ENCODE assay signal across 12 cellular contexts in genomic region chr9:105242557-105242956, GRCh38. TPM values are rescaled to one million over a fixed set of nuclear protein-coding genes. Genes with fewer than 3 reads are reported as not detected.
A peak's percentile ranks its signal among the peaks of the same experiment; 100 is the strongest.
DNase-seq lines count a peak whose midpoint lies in the region; ATAC-seq and TF ChIP-seq lines count a peak whose summit lies in the region.
"Had no signal": no experiment of that assay in that cellular context is flagged by ENCODE, and none has a peak within 500 bp of the region (broad histone marks: within the 10 kb centered on the region; RNA-seq: fewer than 3 reads in every experiment).

No MANE protein-coding gene starts in this region.

- H3K9ac ChIP-seq in KMS-11 (no peak overlapping the region; the same call in 1 of the 2 replicates), iPS-20b (ENCODE audit: low read depth, low read length) (peak overlapping the region; percentile 33; the same call in 1 of the 2 replicates)

- H3K36me3 ChIP-seq in KMS-11 (ENCODE audit: insufficient read depth) (no peaks in the 10 kb centered on the region), iPS-20b (ENCODE audit: insufficient read depth, low read depth, low read length) (no peaks in the 10 kb centered on the region)

- peaks cover 29% of the 10 kb centered on the region for H3K4me1 ChIP-seq in KMS-11 (ENCODE audit: low read depth, poor library complexity, severe bottlenecking)
- H3K4me1 ChIP-seq in iPS-20b (ENCODE audit: insufficient read depth, low read length): peaks cover 45% of the 10 kb centered on the region

- H3K4me1 Mint-ChIP-seq in brain (peaks cover 50% of the 10 kb centered on the region), T-cell (peaks cover 25 to 45% (median 25%) of the 10 kb centered on the region in 3 donors)

- H3K27me3 Mint-ChIP-seq in brain (peaks cover 25% of the 10 kb centered on the region), T-cell (peaks cover 9 to 14% of the 10 kb centered on the region in 2 donors)
- H3K27me3 Mint-ChIP-seq: stimulated activated naive B cell treated with anti-CD40 and anti-IgM and Interleukin-4, amounts not matched to agents 10 μg/mL and 1 μg/mL and 100 μg/mL, for 72 hours had no signal

- peak overlapping the region; percentile 71; the same call in 1 of the 2 replicates for H2AFZ ChIP-seq in KMS-11 (ENCODE audit: low read depth)

- H3K9me3 Mint-ChIP-seq in brain (no peaks in the 10 kb centered on the region), T-cell (no peaks in the 10 kb centered on the region)
- H3K9me3 Mint-ChIP-seq: activated CD4-positive, alpha-beta memory T cell treated with anti-CD3 and anti-CD28 coated beads, Interleukin-2, amount 10 ng/mL, durations not matched to agents 7 days and 5 days; stimulated activated naive B cell treated with anti-CD40 and anti-IgM and Interleukin-4, amounts not matched to agents 10 μg/mL and 1 μg/mL and 100 μg/mL, for 72 hours had no signal

- H3K36me3 Mint-ChIP-seq in brain (no peaks in the 10 kb centered on the region), T-cell (no peaks in the 10 kb centered on the region)
- H3K36me3 Mint-ChIP-seq: stimulated activated naive B cell treated with anti-CD40 and anti-IgM and Interleukin-4, amounts not matched to agents 10 μg/mL and 1 μg/mL and 100 μg/mL, for 72 hours had no signal

- H4K20me1 ChIP-seq in KMS-11 (ENCODE audit: insufficient read depth): no peaks in the 10 kb centered on the region

- no peak for TF ChIP-seq CTCF in KMS-11 (conservative IDR thresholded peaks at IDR 0.05; ENCODE audit: low read depth, low read length)
- TF ChIP-seq CTCF in brain (conservative IDR thresholded peaks at IDR 0.05): no peak

- no peak for ATAC-seq in T-cell (replicated peaks in 1 of 4)
- ATAC-seq: stimulated activated naive B cell treated with anti-CD40 and anti-IgM and Interleukin-4, amounts not matched to agents 10 μg/mL and 1 μg/mL and 100 μg/mL, for 72 hours had no signal

- H3K4me3 Mint-ChIP-seq in brain (peak overlapping the region; percentile 31 to 84 (median 75)), T-cell (peak overlapping the region in 1 of 3 donors; percentile 39)
- H3K4me3 Mint-ChIP-seq: activated CD4-positive, alpha-beta memory T cell treated with anti-CD3 and anti-CD28 coated beads, Interleukin-2, amount 10 ng/mL, durations not matched to agents 7 days and 5 days; stimulated activated naive B cell treated with anti-CD40 and anti-IgM and Interleukin-4, amounts not matched to agents 10 μg/mL and 1 μg/mL and 100 μg/mL, for 72 hours had no signal

- peaks cover 27% of the 10 kb centered on the region for H3K79me2 ChIP-seq in KMS-11 (ENCODE audit: insufficient read depth, low read depth)

- no peaks in the 10 kb centered on the region for H3K9me3 ChIP-seq in iPS-20b (ENCODE audit: insufficient read depth, low read depth, low read length)

- H3K27me3 ChIP-seq in KMS-11 (ENCODE audit: insufficient read depth, low read depth) (no peaks in the 10 kb centered on the region), iPS-20b (ENCODE audit: insufficient read depth, low read length) (peaks cover 3% of the 10 kb centered on the region; the same call in 1 of the 2 replicates)

- CTCF ChIA-PET in T-cell (lab: Charles Lee): interaction anchor here in 1 of 2 donors (0.7 kb wide), 1 partner anchor 116 kb away, joined by 3 read pairs; no protein-coding TSS in a partner anchor

- H3K27ac ChIP-seq in KMS-11: peak overlapping the region; percentile 67; the same call in 1 of the 2 replicates
- H3K27ac ChIP-seq in iPS-20b (ENCODE audit: low read length): peak overlapping the region; percentile 22

- POLR2A ChIA-PET in T-cell (lab: Charles Lee): no interaction called here

- H3K4me3 ChIP-seq in KMS-11 (IDR thresholded peaks at IDR 0.05; ENCODE audit: insufficient read depth, low read depth, low read length) (no peak overlapping the region), iPS-20b (ENCODE audit: low read length) (peak overlapping the region; percentile 49)

- peak; percentile 78 for DNase-seq in superior temporal gyrus (ENCODE audit: extremely low spot score)
- no peak for DNase-seq in nucleus accumbens (lab: John Stamatoyannopoulos, UW)
- no peak for DNase-seq in T-cell
- DNase-seq in NCI-H1694 treated with DMSO at 0.1 percent for 48 hours (lab: John Stamatoyannopoulos, UW): no peak
- DNase-seq: activated CD4-positive, alpha-beta memory T cell treated with anti-CD3 and anti-CD28 coated beads, Interleukin-2, amount 10 ng/mL, durations not matched to agents 7 days and 5 days; NCI-H1694; SHP77; small intestine; stimulated activated naive B cell treated with anti-CD40 and anti-IgM and Interleukin-4, amounts not matched to agents 10 μg/mL and 1 μg/mL and 100 μg/mL, for 72 hours had no signal

- peak overlapping the region in 4 of 5 experiments; percentile 54 to 98 (median 84) for H3K27ac Mint-ChIP-seq in brain
- no peak overlapping the region for H3K27ac Mint-ChIP-seq in T-cell
- H3K27ac Mint-ChIP-seq: activated CD4-positive, alpha-beta memory T cell treated with anti-CD3 and anti-CD28 coated beads, Interleukin-2, amount 10 ng/mL, durations not matched to agents 7 days and 5 days; stimulated activated naive B cell treated with anti-CD40 and anti-IgM and Interleukin-4, amounts not matched to agents 10 μg/mL and 1 μg/mL and 100 μg/mL, for 72 hours had no signal

- peak overlapping the region; percentile 79 for H3K4me2 ChIP-seq in KMS-11

RNA-seq across cellular contexts. Expression of gene SLC44A1, which starts 1.9 kb away (rescaled TPM):
- 92.3 TPM for polyA plus RNA-seq in brain (ENCODE audit: insufficient read depth, low read depth, low replicate concordance)
- 10 to 100 TPM in 1 of 5 donors, 1 to 10 TPM in 4; 7.3 to 10.2 (median 9.4) TPM for total RNA-seq in T-cell

Comparison
In these comparisons a context has a peak if more than half of its experiments do, and no peak if none do; other contexts are left out.
1. H3K27ac Mint-ChIP-seq: peak in brain (4 of 5); none in T-cell (0 of 2).